8 cellular contexts compared by ENCODE assay signal in the genomic region with DNA sequence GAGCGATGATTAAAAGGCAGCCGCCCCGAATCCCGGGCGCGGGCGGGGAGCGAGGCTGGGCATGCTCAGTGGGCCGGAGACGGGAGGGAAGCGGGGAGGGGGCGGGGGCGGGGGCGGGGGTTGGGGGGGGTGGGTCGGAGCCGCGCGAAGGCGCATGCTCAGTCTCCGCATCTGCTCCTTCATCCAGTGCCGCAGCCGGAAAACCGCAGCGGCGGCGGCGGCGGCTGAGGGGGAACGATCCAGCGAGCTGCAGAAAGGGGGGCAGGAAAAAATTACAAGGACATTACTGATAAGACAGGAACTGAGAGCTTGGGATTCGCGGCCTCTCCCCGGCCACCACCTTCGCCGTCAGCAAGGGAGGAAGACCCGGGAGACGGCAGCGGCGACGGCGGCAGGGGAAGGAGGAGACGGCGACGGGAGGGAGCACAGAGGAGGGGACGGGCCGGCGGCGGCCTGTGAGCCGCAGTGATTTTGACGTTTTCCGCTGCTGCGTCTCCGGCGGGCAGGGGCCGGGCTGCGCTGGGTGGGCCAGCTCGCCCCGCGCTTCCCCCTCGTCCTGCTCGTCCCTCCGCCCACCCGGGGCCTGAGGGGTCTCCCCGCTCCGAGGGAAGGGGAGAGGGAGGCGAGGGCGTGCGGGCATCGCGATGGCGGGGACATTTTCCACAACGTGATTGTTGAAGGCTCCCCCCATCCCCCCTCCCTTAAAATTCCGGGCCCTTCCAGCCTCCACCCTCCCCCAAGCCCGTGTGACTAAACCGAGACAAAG. TPM values are rescaled to one million over a fixed set of nuclear protein-coding genes. Genes with fewer than 3 reads are reported as not detected.
DNase-seq lines count a peak whose midpoint lies in the region; ATAC-seq and TF ChIP-seq lines count a peak whose summit lies in the region.

A gene with protein sequence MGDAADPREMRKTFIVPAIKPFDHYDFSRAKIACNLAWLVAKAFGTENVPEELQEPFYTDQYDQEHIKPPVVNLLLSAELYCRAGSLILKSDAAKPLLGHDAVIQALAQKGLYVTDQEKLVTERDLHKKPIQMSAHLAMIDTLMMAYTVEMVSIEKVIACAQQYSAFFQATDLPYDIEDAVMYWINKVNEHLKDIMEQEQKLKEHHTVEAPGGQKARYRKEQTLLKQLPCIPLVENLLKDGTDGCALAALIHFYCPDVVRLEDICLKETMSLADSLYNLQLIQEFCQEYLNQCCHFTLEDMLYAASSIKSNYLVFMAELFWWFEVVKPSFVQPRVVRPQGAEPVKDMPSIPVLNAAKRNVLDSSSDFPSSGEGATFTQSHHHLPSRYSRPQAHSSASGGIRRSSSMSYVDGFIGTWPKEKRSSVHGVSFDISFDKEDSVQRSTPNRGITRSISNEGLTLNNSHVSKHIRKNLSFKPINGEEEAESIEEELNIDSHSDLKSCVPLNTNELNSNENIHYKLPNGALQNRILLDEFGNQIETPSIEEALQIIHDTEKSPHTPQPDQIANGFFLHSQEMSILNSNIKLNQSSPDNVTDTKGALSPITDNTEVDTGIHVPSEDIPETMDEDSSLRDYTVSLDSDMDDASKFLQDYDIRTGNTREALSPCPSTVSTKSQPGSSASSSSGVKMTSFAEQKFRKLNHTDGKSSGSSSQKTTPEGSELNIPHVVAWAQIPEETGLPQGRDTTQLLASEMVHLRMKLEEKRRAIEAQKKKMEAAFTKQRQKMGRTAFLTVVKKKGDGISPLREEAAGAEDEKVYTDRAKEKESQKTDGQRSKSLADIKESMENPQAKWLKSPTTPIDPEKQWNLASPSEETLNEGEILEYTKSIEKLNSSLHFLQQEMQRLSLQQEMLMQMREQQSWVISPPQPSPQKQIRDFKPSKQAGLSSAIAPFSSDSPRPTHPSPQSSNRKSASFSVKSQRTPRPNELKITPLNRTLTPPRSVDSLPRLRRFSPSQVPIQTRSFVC (N-terminal part only) (plus strand): TSS at position 161 of the 766 bp plus-strand sequence. CDS start 935 bp downstream, outside the sequence.

- ATAC-seq in GM21786 (IDR thresholded peaks at IDR 0.05; ENCODE audit: unreplicated experiment) (peak; percentile 50), thoracic aorta (ENCODE audit: insufficient number of reproducible peaks, low FRiP score, low read depth) (peak; percentile 81)
- ATAC-seq in activated naive CD8-positive, alpha-beta T cell treated with anti-CD3 and anti-CD28 coated beads, Interleukin-2, amount 10 ng/mL, durations not matched to agents 7 days and 5 days (ENCODE audit: low read depth) = peak; percentile 59

- H3K27me3 Mint-ChIP-seq in activated naive CD8-positive, alpha-beta T cell treated with anti-CD3 and anti-CD28 coated beads, Interleukin-2, amount 10 ng/mL, durations not matched to agents 7 days and 5 days = peaks cover 32% of the 10 kb centered on the region
- H3K27me3 Mint-ChIP-seq in glutamatergic neuron (ENCODE audit: unreplicated experiment) = peaks cover 13% of the 10 kb centered on the region
- H3K27me3 Mint-ChIP-seq in osteocyte (ENCODE audit: unreplicated experiment) = no peaks in the 10 kb centered on the region

- POLR2A ChIA-PET in activated naive CD8-positive, alpha-beta T cell treated with anti-CD3 and anti-CD28 coated beads, Interleukin-2, amount 10 ng/mL, durations not matched to agents 7 days and 5 days (lab: Charles Lee) = no interaction called here

- peaks cover 5 to 18% of the 10 kb centered on the region in 2 donors for H3K4me1 ChIP-seq in thoracic aorta (ENCODE audit: control insufficient read depth in 1 of 2, low read depth in 2 of 2)

- H3K36me3 ChIP-seq in MG63 (peaks cover 16% of the 10 kb centered on the region), thoracic aorta (no peaks in the 10 kb centered on the region)

- H3K27ac Mint-ChIP-seq in activated naive CD8-positive, alpha-beta T cell treated with anti-CD3 and anti-CD28 coated beads, Interleukin-2, amount 10 ng/mL, durations not matched to agents 7 days and 5 days = peak within 1 kb of the TSS; percentile 44
- H3K27ac Mint-ChIP-seq in glutamatergic neuron (ENCODE audit: unreplicated experiment) (peak within 1 kb of the TSS; percentile 97), osteocyte (ENCODE audit: unreplicated experiment) (peak within 1 kb of the TSS; percentile 100)

- H3K9me3 ChIP-seq in MG63 (no peaks in the 10 kb centered on the region), thoracic aorta (no peaks in the 10 kb centered on the region)

- H3K27me3 ChIP-seq in MG63 = no peaks in the 10 kb centered on the region
- H3K27me3 ChIP-seq in thoracic aorta (replicated peaks; ENCODE audit: insufficient read depth) = no peaks in the 10 kb centered on the region

- no peaks in the 10 kb centered on the region for H3K9me3 Mint-ChIP-seq in activated naive CD8-positive, alpha-beta T cell treated with anti-CD3 and anti-CD28 coated beads, Interleukin-2, amount 10 ng/mL, durations not matched to agents 7 days and 5 days
- H3K9me3 Mint-ChIP-seq in glutamatergic neuron (ENCODE audit: unreplicated experiment) (peaks cover 15% of the 10 kb centered on the region), osteocyte (ENCODE audit: unreplicated experiment) (no peaks in the 10 kb centered on the region)

- H3K4me3 ChIP-seq in MG63 (peak within 1 kb of the TSS; percentile 91), thoracic aorta (peak within 1 kb of the TSS; percentile 82)

- peak within 1 kb of the TSS; percentile 98 to 99 for H3K27ac ChIP-seq in thoracic aorta

- DNase-seq in DMS53 (lab: John Stamatoyannopoulos, UW) (peak; percentile 96), MG63 (peak; percentile 97), SKM-1 treated with dmso at 0.1 percent for 144 hours (lab: John Stamatoyannopoulos, UW; ENCODE audit: unreplicated experiment) (peak; percentile 53), glutamatergic neuron (peak; percentile 91), osteocyte (ENCODE audit: extremely low spot score, unreplicated experiment) (peak; percentile 96), thoracic aorta (ENCODE audit: low spot score) (peak; percentile 54)
- DNase-seq in activated naive CD8-positive, alpha-beta T cell treated with anti-CD3 and anti-CD28 coated beads, Interleukin-2, amount 10 ng/mL, durations not matched to agents 7 days and 5 days = peak; percentile 62

- no peaks in the 10 kb centered on the region for H3K36me3 Mint-ChIP-seq in activated naive CD8-positive, alpha-beta T cell treated with anti-CD3 and anti-CD28 coated beads, Interleukin-2, amount 10 ng/mL, durations not matched to agents 7 days and 5 days
- H3K36me3 Mint-ChIP-seq in glutamatergic neuron (ENCODE audit: unreplicated experiment) (no peaks in the 10 kb centered on the region), osteocyte (ENCODE audit: unreplicated experiment) (peaks cover 4% of the 10 kb centered on the region)

- peak within 1 kb of the TSS; percentile 91 for H3K4me3 Mint-ChIP-seq in activated naive CD8-positive, alpha-beta T cell treated with anti-CD3 and anti-CD28 coated beads, Interleukin-2, amount 10 ng/mL, durations not matched to agents 7 days and 5 days
- H3K4me3 Mint-ChIP-seq in glutamatergic neuron (ENCODE audit: unreplicated experiment) = peak within 1 kb of the TSS; percentile 97
- peak within 1 kb of the TSS; percentile 100 for H3K4me3 Mint-ChIP-seq in osteocyte (ENCODE audit: unreplicated experiment)

- TF ChIP-seq CTCF in glutamatergic neuron (IDR thresholded peaks at IDR 0.05; ENCODE audit: partially characterized antibody, unreplicated experiment) (no peak), osteocyte (IDR thresholded peaks at IDR 0.05) (no peak), thoracic aorta (IDR thresholded peaks at IDR 0.05) (no peak)

- H3K4me1 Mint-ChIP-seq in activated naive CD8-positive, alpha-beta T cell treated with anti-CD3 and anti-CD28 coated beads, Interleukin-2, amount 10 ng/mL, durations not matched to agents 7 days and 5 days = peaks cover 14% of the 10 kb centered on the region
- H3K4me1 Mint-ChIP-seq in glutamatergic neuron (ENCODE audit: low read depth, unreplicated experiment) = peaks cover 24% of the 10 kb centered on the region
- H3K4me1 Mint-ChIP-seq in osteocyte (ENCODE audit: unreplicated experiment) = peaks cover 35% of the 10 kb centered on the region

RNA-seq across cellular contexts. Expression of the gene that starts here (rescaled TPM):
- total RNA-seq in MG63 (2014; rRNA removed; shearing (Covaris generic); ENCODE audit: low replicate concordance) = 24.3 and 33.6 TPM in 2 replicates
- total RNA-seq in activated naive CD8-positive, alpha-beta T cell treated with anti-CD3 and anti-CD28 coated beads, Interleukin-2, amount 10 ng/mL, durations not matched to agents 7 days and 5 days = 1 to 10 TPM in 1 of 2 experiments, under 1 TPM in 1; 0.83 to 1.2 TPM
- total RNA-seq in glutamatergic neuron (ENCODE audit: unreplicated experiment) (51.1 TPM), osteocyte (44.7 and 47.8 TPM in 2 replicates), thoracic aorta (10 to 100 TPM; 46.4 to 60.7 TPM)

Comparison
In these comparisons a context has a peak if more than half of its experiments do, and no peak if none do; other contexts are left out.
1. Peak in every context shown above with its lines: DNase-seq, ATAC-seq, H3K4me3 ChIP-seq and H3K27ac ChIP-seq.
2. RNA of the gene that starts here (total RNA-seq): 46.4 to 60.7 TPM in thoracic aorta, 51.1 TPM in glutamatergic neuron (single experiment), 44.7 to 47.8 TPM in osteocyte and 24.3 to 33.6 TPM in MG63; 0.83 to 1.2 TPM in activated naive CD8-positive, alpha-beta T cell treated with anti-CD3 and anti-CD28 coated beads, Interleukin-2, amount 10 ng/mL, durations not matched to agents 7 days and 5 days; every median in the first group is over 10 times any median in the second.
3. H3K27ac Mint-ChIP-seq: peak in every context shown above with its lines; median percentile 100 in osteocyte; 97 in glutamatergic neuron; 44 in activated naive CD8-positive, alpha-beta T cell treated with anti-CD3 and anti-CD28 coated beads, Interleukin-2, amount 10 ng/mL, durations not matched to agents 7 days and 5 days.